In the genomic region with DNA sequence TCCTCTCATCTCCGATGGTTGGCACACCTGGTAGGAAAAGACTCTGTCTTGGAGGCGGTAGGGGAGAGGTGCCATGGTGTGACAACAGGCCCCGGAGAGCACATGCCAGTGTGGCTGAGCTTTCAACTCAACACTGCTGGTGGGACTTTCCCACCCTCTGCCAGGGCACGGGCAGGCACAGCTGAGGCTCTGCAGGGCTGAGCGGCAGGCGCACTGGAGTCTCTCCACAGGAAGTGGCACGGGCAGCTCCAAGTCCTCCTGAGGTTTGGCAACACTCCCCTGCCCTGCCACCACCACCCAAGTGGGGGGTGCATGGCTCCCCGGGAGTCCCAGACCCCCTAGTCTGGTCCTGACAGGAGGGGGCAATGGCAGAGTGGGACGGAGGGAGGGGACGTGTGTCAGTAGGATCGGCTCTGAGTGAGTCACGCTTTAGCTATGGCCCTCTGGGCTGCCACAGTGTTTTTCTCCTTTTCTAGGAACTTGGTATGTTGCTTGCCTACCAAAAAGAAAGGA, we compare ENCODE assay signal across 8 cellular contexts. TPM values are rescaled to one million over a fixed set of nuclear protein-coding genes. Genes with fewer than 3 reads are reported as not detected.
DNase-seq lines count a peak whose midpoint lies in the region; ATAC-seq and TF ChIP-seq lines count a peak whose summit lies in the region.

No MANE protein-coding gene starts in this region.

- CTCF ChIA-PET in CD8-positive, alpha-beta T cell (lab: Charles Lee) = interaction anchor here (0.9 to 11.5 kb wide), 6 partner anchors 9 to 201 kb away, joined by 3 to 86 read pairs (median 4); a partner anchor contains a TSS

- no peak overlapping the region for H3K27ac ChIP-seq in CD8-positive, alpha-beta T cell (ENCODE audit: low read depth, low read length)
- H3K27ac ChIP-seq in brain microvascular endothelial cell (peak overlapping the region; percentile 91), thoracic aorta (peak overlapping the region; percentile 80 to 89)

- no peaks in the 10 kb centered on the region for H3K27me3 Mint-ChIP-seq in CD8-positive, alpha-beta T cell (ENCODE audit: low read depth)
- H3K27me3 Mint-ChIP-seq in T-helper 2 cell treated with Interferon-gamma antibody and Interleukin-4, amounts not matched to agents 5 μg/mL and 100 μg/mL, for 36 hours (ENCODE audit: low read depth) = no peaks in the 10 kb centered on the region
- H3K27me3 Mint-ChIP-seq in memory B cell = no peaks in the 10 kb centered on the region

- no peaks in the 10 kb centered on the region for H3K27me3 ChIP-seq in CD8-positive, alpha-beta T cell (ENCODE audit: insufficient read depth, low read length)
- no peaks in the 10 kb centered on the region for H3K27me3 ChIP-seq in brain microvascular endothelial cell (replicated peaks)
- no peaks in the 10 kb centered on the region for H3K27me3 ChIP-seq in thoracic aorta (replicated peaks; ENCODE audit: insufficient read depth)

- peak; percentile 94 for ATAC-seq in CD8-positive, alpha-beta T cell
- ATAC-seq in memory B cell (ENCODE audit: low read depth) (peak; percentile 59), thoracic aorta (ENCODE audit: insufficient number of reproducible peaks, low FRiP score, low read depth) (peak; percentile 74), GM19395 (IDR thresholded peaks at IDR 0.05; ENCODE audit: unreplicated experiment) (no peak)

- no peak overlapping the region for H3K4me3 ChIP-seq in CD8-positive, alpha-beta T cell (ENCODE audit: low read depth, low read length)
- H3K4me3 ChIP-seq in brain microvascular endothelial cell (ENCODE audit: low read depth, low read length) (no peak overlapping the region), thoracic aorta (peak overlapping the region; percentile 41)

- in situ Hi-C loops in brain microvascular endothelial cell (cut with HindIII; ENCODE audit: low pct_ligation_motif_present, low sequenced_read_pairs) (no loop called here), GM13977 (cut with MboI; ENCODE audit: low pct_unique_long_range_greater_than_20kb, low sequenced_read_pairs, unreplicated experiment) (no loop called here)

- no peak for TF ChIP-seq CTCF in CD8-positive, alpha-beta T cell (IDR thresholded peaks at IDR 0.05)
- TF ChIP-seq CTCF in brain microvascular endothelial cell (IDR thresholded peaks at IDR 0.05; ENCODE audit: low read depth, low read length, missing control alignments) = no peak
- no peak for TF ChIP-seq CTCF in thoracic aorta (IDR thresholded peaks at IDR 0.05)
- TF ChIP-seq CTCF in GM13977 (IDR thresholded peaks at IDR 0.05; ENCODE audit: extremely low read depth, insufficient read depth, missing control alignments) = no peak

- intact Hi-C loops in CD8-positive, alpha-beta T cell (cut with DNase I, micrococcal nuclease) = no loop called here

- H3K4me1 Mint-ChIP-seq in CD8-positive, alpha-beta T cell (ENCODE audit: low read depth) = peaks cover 13% of the 10 kb centered on the region
- peaks cover 11% of the 10 kb centered on the region for H3K4me1 Mint-ChIP-seq in T-helper 2 cell treated with Interferon-gamma antibody and Interleukin-4, amounts not matched to agents 5 μg/mL and 100 μg/mL, for 36 hours (ENCODE audit: low read depth)
- H3K4me1 Mint-ChIP-seq in memory B cell = peaks cover 8% of the 10 kb centered on the region

- peak overlapping the region; percentile 79 for H3K27ac Mint-ChIP-seq in CD8-positive, alpha-beta T cell
- H3K27ac Mint-ChIP-seq in T-helper 2 cell treated with Interferon-gamma antibody and Interleukin-4, amounts not matched to agents 5 μg/mL and 100 μg/mL, for 36 hours = no peak overlapping the region
- peak overlapping the region; percentile 39 for H3K27ac Mint-ChIP-seq in memory B cell

- H3K9me3 ChIP-seq in CD8-positive, alpha-beta T cell (ENCODE audit: low read length) = no peaks in the 10 kb centered on the region
- H3K9me3 ChIP-seq in thoracic aorta = no peaks in the 10 kb centered on the region

- DNase-seq in CD8-positive, alpha-beta T cell = peak in 6 of 7 experiments; percentile 42 to 61 (median 50)
- DNase-seq in T-helper 2 cell treated with Interferon-gamma antibody and Interleukin-4, amounts not matched to agents 5 μg/mL and 100 μg/mL, for 36 hours (ENCODE audit: low spot score) = peak; percentile 12
- DNase-seq in brain microvascular endothelial cell (peak; percentile 79), memory B cell (ENCODE audit: low spot score in 2 of 2) (no peak), thoracic aorta (ENCODE audit: low spot score) (peak; percentile 60), germinal center (ENCODE audit: low spot score) (no peak), GM13977 (ENCODE audit: low spot score) (no peak)

- H3K4me1 ChIP-seq in CD8-positive, alpha-beta T cell (ENCODE audit: insufficient read depth, low read length) = peaks cover 18% of the 10 kb centered on the region
- peaks cover 37 to 49% of the 10 kb centered on the region in 2 donors for H3K4me1 ChIP-seq in thoracic aorta (ENCODE audit: control insufficient read depth in 1 of 2, low read depth in 2 of 2)

- POLR2A ChIA-PET in CD8-positive, alpha-beta T cell (lab: Charles Lee) = interaction anchor here (1.8 kb wide), 1 partner anchor 16 kb away, joined by 10 read pairs; no protein-coding TSS in a partner anchor

- peak overlapping the region; percentile 29 for H3K4me3 Mint-ChIP-seq in CD8-positive, alpha-beta T cell
- H3K4me3 Mint-ChIP-seq in T-helper 2 cell treated with Interferon-gamma antibody and Interleukin-4, amounts not matched to agents 5 μg/mL and 100 μg/mL, for 36 hours = peak overlapping the region; percentile 15
- H3K4me3 Mint-ChIP-seq in memory B cell = no peak overlapping the region

- H3K9me3 Mint-ChIP-seq in CD8-positive, alpha-beta T cell = no peaks in the 10 kb centered on the region
- H3K9me3 Mint-ChIP-seq in T-helper 2 cell treated with Interferon-gamma antibody and Interleukin-4, amounts not matched to agents 5 μg/mL and 100 μg/mL, for 36 hours = no peaks in the 10 kb centered on the region
- H3K9me3 Mint-ChIP-seq in memory B cell = no peaks in the 10 kb centered on the region

- peaks cover 26% of the 10 kb centered on the region for H3K36me3 ChIP-seq in CD8-positive, alpha-beta T cell (ENCODE audit: insufficient read depth, low read length)
- peaks cover 63% of the 10 kb centered on the region for H3K36me3 ChIP-seq in brain microvascular endothelial cell (replicated peaks)
- peaks cover 43% of the 10 kb centered on the region for H3K36me3 ChIP-seq in thoracic aorta

- H3K36me3 Mint-ChIP-seq in CD8-positive, alpha-beta T cell = peaks cover 68% of the 10 kb centered on the region
- peaks cover 38% of the 10 kb centered on the region for H3K36me3 Mint-ChIP-seq in T-helper 2 cell treated with Interferon-gamma antibody and Interleukin-4, amounts not matched to agents 5 μg/mL and 100 μg/mL, for 36 hours (ENCODE audit: low read depth)
- H3K36me3 Mint-ChIP-seq in memory B cell = peaks cover 27% of the 10 kb centered on the region

RNA-seq across cellular contexts. Expression of a gene that starts 27.3 kb away (rescaled TPM):
- total RNA-seq in CD8-positive, alpha-beta T cell = 1 to 10 TPM in 1 of 2 experiments, under 1 TPM in 1; 0.97 to 1.2 TPM
- total RNA-seq in thoracic aorta = 100 to 1,000 TPM; 107 to 189 TPM

RNA-seq across cellular contexts. Expression of a gene that starts 35.0 kb away (rescaled TPM):
- total RNA-seq in CD8-positive, alpha-beta T cell = 10 to 100 TPM; 13.4 to 16.9 TPM
- 10 to 100 TPM; 60.3 to 61.5 TPM for total RNA-seq in thoracic aorta

RNA-seq across cellular contexts. Expression of a gene that starts 44.5 kb away (rescaled TPM):
- total RNA-seq in CD8-positive, alpha-beta T cell = 1 to 10 TPM; 2.1 to 2.2 TPM
- total RNA-seq in thoracic aorta = 1 to 10 TPM; 3.9 to 5.6 TPM

RNA-seq across cellular contexts. Expression of a gene that starts 47.0 kb away (rescaled TPM):
- 10 to 100 TPM; 20.9 to 21.4 TPM for total RNA-seq in CD8-positive, alpha-beta T cell
- total RNA-seq in thoracic aorta = 10 to 100 TPM; 14.4 to 34.4 TPM

Comparison
In these comparisons a context has a peak if more than half of its experiments do, and no peak if none do; other contexts are left out.
1. DNase-seq: peak in CD8-positive, alpha-beta T cell (6 of 7), T-helper 2 cell treated with Interferon-gamma antibody and Interleukin-4, amounts not matched to agents 5 μg/mL and 100 μg/mL, for 36 hours (single experiment), brain microvascular endothelial cell (single experiment) and thoracic aorta (single experiment); none in memory B cell (0 of 2), germinal center (single experiment) and GM13977 (single experiment).
2. RNA of a gene that starts 27.3 kb away (total RNA-seq): 107 to 189 TPM in thoracic aorta; 0.97 to 1.2 TPM in CD8-positive, alpha-beta T cell; every median in the first group is over 10 times any median in the second.